ENCODE assay signal across 8 cellular contexts in genomic region chr1:31644560-31645273, GRCh38. TPM values are rescaled to one million over a fixed set of nuclear protein-coding genes. Genes with fewer than 3 reads are reported as not detected.
DNase-seq lines count a peak whose midpoint lies in the region; ATAC-seq, FAIRE-seq and TF ChIP-seq lines count a peak whose summit lies in the region.

Gene PEF1, minus strand, starts transcription at chr1:31644876. Its CDS starts 12 bp downstream, at chr1:31644864.

- DNase-seq in ACHN (peak; percentile 96), NCI-H2227 treated with DMSO at 0.1 percent for 48 hours (lab: John Stamatoyannopoulos, UW) (peak; percentile 100), bronchial epithelial cell (ENCODE audit: low read depth) (peak; percentile 94)

- peak; percentile 76 for FAIRE-seq in bronchial epithelial cell (lab: Jason Lieb, UNC)

- H3K4me1 ChIP-seq in iPS-20b (ENCODE audit: insufficient read depth, low read length): peaks cover 6% of the 10 kb centered on the region; the same call in 1 of the 2 replicates

- ATAC-seq in GM18873 (IDR thresholded peaks at IDR 0.05; ENCODE audit: low FRiP score, unreplicated experiment) (peak; percentile 81), HG03139 (IDR thresholded peaks at IDR 0.05; ENCODE audit: unreplicated experiment) (peak; percentile 93)

- peak within 1 kb of the TSS; percentile 95 for H3K4me3 ChIP-seq in WI38 (ENCODE audit: low read depth, low read length)
- H3K4me3 ChIP-seq in bronchial epithelial cell (ENCODE audit: low read depth, low read length): peak within 1 kb of the TSS; percentile 54
- peak within 1 kb of the TSS; percentile 85 for H3K4me3 ChIP-seq in iPS-20b (ENCODE audit: low read length)
- peak within 1 kb of the TSS; percentile 59 to 98 (median 89) for H3K4me3 ChIP-seq in skin epidermis

- H3K9me3 ChIP-seq in iPS-20b (ENCODE audit: insufficient read depth, low read depth, low read length): no peaks in the 10 kb centered on the region

- TF ChIP-seq CTCF in WI38 (IDR thresholded peaks at IDR 0.05; ENCODE audit: low read depth, low read length) (no peak), bronchial epithelial cell (IDR thresholded peaks at IDR 0.05; ENCODE audit: insufficient read depth, low read length, severe bottlenecking) (no peak)

- H3K9ac ChIP-seq in iPS-20b (ENCODE audit: low read depth, low read length): peak within 1 kb of the TSS; percentile 89

- H3K27me3 ChIP-seq in bronchial epithelial cell (ENCODE audit: control insufficient read depth, insufficient read depth, low read length) (no peaks in the 10 kb centered on the region), iPS-20b (ENCODE audit: insufficient read depth, low read length) (no peaks in the 10 kb centered on the region)

- in situ Hi-C loops in ACHN (cut with HindIII; ENCODE audit: low pct_ligation_motif_present, low pct_unique_long_range_greater_than_20kb, low sequenced_read_pairs): no loop called here

- peak within 1 kb of the TSS; percentile 88 for H3K27ac ChIP-seq in iPS-20b (ENCODE audit: low read length)
- peak within 1 kb of the TSS; percentile 75 to 100 (median 99) for H3K27ac ChIP-seq in skin epidermis

- H3K36me3 ChIP-seq in bronchial epithelial cell (ENCODE audit: control insufficient read depth, insufficient read depth, low read length) (no peaks in the 10 kb centered on the region), iPS-20b (ENCODE audit: insufficient read depth, low read depth, low read length) (no peaks in the 10 kb centered on the region)

RNA-seq across cellular contexts. Expression of gene PEF1, which starts in this region (rescaled TPM):
- total RNA-seq in bronchial epithelial cell: 67.4 and 95.2 TPM in 2 replicates

Comparison
In these comparisons a context has a peak if more than half of its experiments do, and no peak if none do; other contexts are left out.
1. Peak in every context shown above with its lines: DNase-seq, ATAC-seq, H3K4me3 ChIP-seq and H3K27ac ChIP-seq.